8 cellular contexts compared by ENCODE assay signal in genomic region chr22:37745548-37746365, GRCh38. TPM values are rescaled to one million over a fixed set of nuclear protein-coding genes. Genes with fewer than 3 reads are reported as not detected.
DNase-seq lines count a peak whose midpoint lies in the region; ATAC-seq and TF ChIP-seq lines count a peak whose summit lies in the region.

No MANE protein-coding gene starts in this region.

- H4K20me1 ChIP-seq in SK-N-SH (ENCODE audit: insufficient read depth) = peaks cover 34% of the 10 kb centered on the region

- POLR2A ChIA-PET in SK-N-SH (lab: Yijun Ruan, JAX) = no interaction called here

- ATAC-seq in GM21717 (IDR thresholded peaks at IDR 0.05; ENCODE audit: unreplicated experiment) = peak; percentile 48

- H3K79me2 ChIP-seq in SK-N-SH (ENCODE audit: insufficient read depth) = peaks cover 52% of the 10 kb centered on the region

- peaks cover 36% of the 10 kb centered on the region for H3F3A ChIP-seq in SK-N-SH (replicated peaks; ENCODE audit: insufficient read depth)

- H3K9me2 ChIP-seq in SK-N-SH = no peaks in the 10 kb centered on the region

- DNase-seq in D341Med (ENCODE audit: low spot score) (peak; percentile 98), LHCN-M2 (ENCODE audit: low read depth) (peak; percentile 84), SK-N-SH (peak; percentile 95), germinal center (ENCODE audit: low spot score) (peak; percentile 92), nucleus accumbens (lab: John Stamatoyannopoulos, UW) (peak in 55 of 56 donors; percentile 19 to 93 (median 77))
- DNase-seq in activated naive CD4-positive, alpha-beta T cell treated with anti-CD3 and anti-CD28 coated beads, Interleukin-2, amount 50 U/mL, for 16 hours = peak; percentile 90

- H3K27ac ChIP-seq in SK-N-SH (ENCODE audit: low read depth in 2 of 2, low read length in 1 of 2) = peak overlapping the region; percentile 58 to 86; a peak in 3 of 4 replicates
- peak overlapping the region; percentile 89 for H3K27ac ChIP-seq in subcutaneous abdominal adipose tissue (ENCODE audit: low read depth, low read length)

- H3K36me3 ChIP-seq in SK-N-SH (replicated peaks in 1 of 2; ENCODE audit: control insufficient read depth in 1 of 2, insufficient read depth in 2 of 2, low read length in 1 of 2) (no peaks in the 10 kb centered on the region), subcutaneous abdominal adipose tissue (ENCODE audit: control insufficient read depth in 5 of 5, insufficient read depth in 5 of 5, low read length in 5 of 5) (no peaks in the 10 kb centered on the region)

- H3K9me3 ChIP-seq in SK-N-SH = no peaks in the 10 kb centered on the region
- H3K9me3 ChIP-seq in subcutaneous abdominal adipose tissue (ENCODE audit: control insufficient read depth in 5 of 5, low read length in 5 of 5) = no peaks in the 10 kb centered on the region

- H3K4me2 ChIP-seq in SK-N-SH = peak overlapping the region; percentile 100

- H3K9ac ChIP-seq in SK-N-SH (peak overlapping the region; percentile 98), subcutaneous abdominal adipose tissue (ENCODE audit: low read length in 5 of 5) (peak overlapping the region; percentile 48 to 93 (median 86))

- TF ChIP-seq CTCF in SK-N-SH (IDR thresholded peaks at IDR 0.05) = no peak

- CTCF ChIA-PET in SK-N-SH (lab: Yijun Ruan, JAX) = interaction anchor here (1.0 to 1.4 kb wide), 2 partner anchors 9 to 103 kb away, joined by 3 to 4 read pairs; no protein-coding TSS in a partner anchor

- no peak for TF ChIP-seq EP300 in SK-N-SH (IDR thresholded peaks at IDR 0.05; ENCODE audit: borderline replicate concordance in 1 of 2, low read depth in 1 of 2, low read length in 1 of 2)

- H2AFZ ChIP-seq in SK-N-SH (ENCODE audit: low read depth) = 0 out of 2 replicates have a peak overlapping the region, but pooled peaks have one; percentile 75

- no peak for TF ChIP-seq RAD21 in SK-N-SH (IDR thresholded peaks at IDR 0.05; ENCODE audit: low read length)

- H3K4me1 ChIP-seq in SK-N-SH (ENCODE audit: control insufficient read depth in 1 of 2, insufficient read depth in 2 of 2, low read depth in 1 of 2, low read length in 1 of 2) (peaks cover 37 to 50% of the 10 kb centered on the region in 2 experiments; a peak in 3 of 4 replicates), subcutaneous abdominal adipose tissue (ENCODE audit: control insufficient read depth in 5 of 5, insufficient read depth in 5 of 5, low read length in 5 of 5) (peaks cover 26 to 84% (median 72%) of the 10 kb centered on the region in 5 donors)

- H3K27me3 ChIP-seq in SK-N-SH (ENCODE audit: insufficient read depth) (no peaks in the 10 kb centered on the region), subcutaneous abdominal adipose tissue (ENCODE audit: control insufficient read depth in 5 of 5, insufficient read depth in 4 of 5, low read length in 5 of 5) (no peaks in the 10 kb centered on the region)

- whole genome bisulfite sequencing in SK-N-SH (ENCODE audit: low lambda C conversion rate) = under 1% methylated on average over 43 of the region's 94 CpGs

- H3K4me3 ChIP-seq in SK-N-SH (ENCODE audit: low read depth in 2 of 2, low read length in 1 of 2) (peak overlapping the region; percentile 84 to 89), subcutaneous abdominal adipose tissue (ENCODE audit: low read depth in 1 of 5, low read length in 5 of 5) (peak overlapping the region; percentile 73 to 87 (median 80))

TF ChIP-seq in SK-N-SH, 30 proteins besides CTCF, POLR2A, EP300 and RAD21 (continues in another document):
- TF ChIP-seq TCF12 (IDR thresholded peaks at IDR 0.05) (no peak), TAF1 (IDR thresholded peaks at IDR 0.05; ENCODE audit: borderline replicate concordance, low read depth, low read length) (peak; percentile 55), CHD2 (IDR thresholded peaks at IDR 0.05; ENCODE audit: low read length, partially characterized antibody) (peak; percentile 55), RCOR1 (IDR thresholded peaks at IDR 0.05; ENCODE audit: low read length) (no peak; the same call in 1 of the 2 replicates), EZH2phosphoT487 (IDR thresholded peaks at IDR 0.05; ENCODE audit: borderline replicate concordance, low read depth) (no peak), POLR2AphosphoS5 (IDR thresholded peaks at IDR 0.05; ENCODE audit: low read depth, low read length) (peak; percentile 31; the same call in 1 of the 2 replicates), GABPA (IDR thresholded peaks at IDR 0.05; ENCODE audit: low read depth) (peak; percentile 61; the same call in 1 of the 2 replicates), USF2 (IDR thresholded peaks at IDR 0.05; ENCODE audit: borderline replicate concordance, low read depth, low read length) (no peak), TEAD4 (IDR thresholded peaks at IDR 0.05; ENCODE audit: borderline replicate concordance, insufficient read depth) (no peak), RXRA (IDR thresholded peaks at IDR 0.05; ENCODE audit: borderline replicate concordance, low read depth) (no peak), FOXM1 (IDR thresholded peaks at IDR 0.05; ENCODE audit: low read depth) (no peak), MXI1 (IDR thresholded peaks at IDR 0.05; ENCODE audit: low read depth, low read length) (no peak; the same call in 1 of the 2 replicates), GATA2 (CRISPR knock-in tag; IDR thresholded peaks at IDR 0.05) (no peak), MEF2A (IDR thresholded peaks at IDR 0.05; ENCODE audit: borderline replicate concordance, low read depth) (no peak), NRF1 (IDR thresholded peaks at IDR 0.05; ENCODE audit: low read depth, low read length) (no peak), FOXJ3 (CRISPR knock-in tag; IDR thresholded peaks at IDR 0.05) (no peak), MAX (IDR thresholded peaks at IDR 0.05; ENCODE audit: low read depth) (peak; percentile 10; the same call in 1 of the 2 replicates), PBX3 (IDR thresholded peaks at IDR 0.05) (peak; percentile 92), RFX5 (IDR thresholded peaks at IDR 0.05; ENCODE audit: low read length) (no peak), SIN3A (IDR thresholded peaks at IDR 0.05; ENCODE audit: borderline replicate concordance, low read depth, low read length) (no peak)
- TF ChIP-seq, protein P1, sequence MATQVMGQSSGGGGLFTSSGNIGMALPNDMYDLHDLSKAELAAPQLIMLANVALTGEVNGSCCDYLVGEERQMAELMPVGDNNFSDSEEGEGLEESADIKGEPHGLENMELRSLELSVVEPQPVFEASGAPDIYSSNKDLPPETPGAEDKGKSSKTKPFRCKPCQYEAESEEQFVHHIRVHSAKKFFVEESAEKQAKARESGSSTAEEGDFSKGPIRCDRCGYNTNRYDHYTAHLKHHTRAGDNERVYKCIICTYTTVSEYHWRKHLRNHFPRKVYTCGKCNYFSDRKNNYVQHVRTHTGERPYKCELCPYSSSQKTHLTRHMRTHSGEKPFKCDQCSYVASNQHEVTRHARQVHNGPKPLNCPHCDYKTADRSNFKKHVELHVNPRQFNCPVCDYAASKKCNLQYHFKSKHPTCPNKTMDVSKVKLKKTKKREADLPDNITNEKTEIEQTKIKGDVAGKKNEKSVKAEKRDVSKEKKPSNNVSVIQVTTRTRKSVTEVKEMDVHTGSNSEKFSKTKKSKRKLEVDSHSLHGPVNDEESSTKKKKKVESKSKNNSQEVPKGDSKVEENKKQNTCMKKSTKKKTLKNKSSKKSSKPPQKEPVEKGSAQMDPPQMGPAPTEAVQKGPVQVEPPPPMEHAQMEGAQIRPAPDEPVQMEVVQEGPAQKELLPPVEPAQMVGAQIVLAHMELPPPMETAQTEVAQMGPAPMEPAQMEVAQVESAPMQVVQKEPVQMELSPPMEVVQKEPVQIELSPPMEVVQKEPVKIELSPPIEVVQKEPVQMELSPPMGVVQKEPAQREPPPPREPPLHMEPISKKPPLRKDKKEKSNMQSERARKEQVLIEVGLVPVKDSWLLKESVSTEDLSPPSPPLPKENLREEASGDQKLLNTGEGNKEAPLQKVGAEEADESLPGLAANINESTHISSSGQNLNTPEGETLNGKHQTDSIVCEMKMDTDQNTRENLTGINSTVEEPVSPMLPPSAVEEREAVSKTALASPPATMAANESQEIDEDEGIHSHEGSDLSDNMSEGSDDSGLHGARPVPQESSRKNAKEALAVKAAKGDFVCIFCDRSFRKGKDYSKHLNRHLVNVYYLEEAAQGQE (IDR thresholded peaks at IDR 0.05; ENCODE audit: low read depth, low read length) = no peak

RNA-seq across cellular contexts. Expression of gene TRIOBP, which starts 48.9 kb away (rescaled TPM):
- 128 and 137 TPM in 2 replicates for total RNA-seq in LHCN-M2 (2014; rRNA removed)
- polyA plus RNA-seq in LHCN-M2 (2012) = 85.7 TPM
- polyA plus RNA-seq in SK-N-SH (2012; rRNA removed) = 43.6 and 47.3 TPM in 2 replicates
- polyA plus RNA-seq in SK-N-SH (2012; cell fraction: cytosol; rRNA removed) = 23.6 and 36.7 TPM in 2 replicates
- polyA plus RNA-seq in SK-N-SH (2012; cell fraction: nucleus; rRNA removed) = 51.7 and 58.8 TPM in 2 replicates

RNA-seq across cellular contexts. Expression of gene NOL12, which starts 59.6 kb away (rescaled TPM):
- 45.1 and 53.9 TPM in 2 replicates for total RNA-seq in LHCN-M2 (2014; rRNA removed)
- polyA plus RNA-seq in LHCN-M2 (2012) = 24.6 TPM
- 48.2 and 52.2 TPM in 2 replicates for polyA plus RNA-seq in SK-N-SH (2012; rRNA removed)
- polyA plus RNA-seq in SK-N-SH (2012; cell fraction: cytosol; rRNA removed) = 40.0 and 45.5 TPM in 2 replicates
- polyA plus RNA-seq in SK-N-SH (2012; cell fraction: nucleus; rRNA removed) = 141 and 151 TPM in 2 replicates

Comparison
In these comparisons a context has a peak if more than half of its experiments do, and no peak if none do; other contexts are left out.
1. Peak in every context shown above with its lines: DNase-seq, ATAC-seq, H3K4me3 ChIP-seq and H3K27ac ChIP-seq.